2 cellular contexts compared by ENCODE assay signal in genomic region chr4:168487821-168488162, GRCh38.
TF ChIP-seq lines count a peak whose summit lies in the region.

No MANE protein-coding gene starts in this region.

TF ChIP-seq in liver, 16 proteins besides CTCF, POLR2A, EP300 and RAD21:
- TF ChIP-seq JUND (IDR thresholded peaks at IDR 0.05) (peak in 1 of 2 donors; percentile 39), HNF4G (IDR thresholded peaks at IDR 0.05) (peak; percentile 67), RXRA (IDR thresholded peaks at IDR 0.05) (peak; percentile 48 to 70), TAF1 (conservative IDR thresholded peaks at IDR 0.05) (no peak), YY1 (IDR thresholded peaks at IDR 0.05) (no peak), MAX (IDR thresholded peaks at IDR 0.05) (no peak), HNF4A (conservative IDR thresholded peaks at IDR 0.05) (peak; percentile 74 to 82), FOXA1 (IDR thresholded peaks at IDR 0.05) (no peak), SP1 (IDR thresholded peaks at IDR 0.05) (no peak)
- TF ChIP-seq, protein P1, sequence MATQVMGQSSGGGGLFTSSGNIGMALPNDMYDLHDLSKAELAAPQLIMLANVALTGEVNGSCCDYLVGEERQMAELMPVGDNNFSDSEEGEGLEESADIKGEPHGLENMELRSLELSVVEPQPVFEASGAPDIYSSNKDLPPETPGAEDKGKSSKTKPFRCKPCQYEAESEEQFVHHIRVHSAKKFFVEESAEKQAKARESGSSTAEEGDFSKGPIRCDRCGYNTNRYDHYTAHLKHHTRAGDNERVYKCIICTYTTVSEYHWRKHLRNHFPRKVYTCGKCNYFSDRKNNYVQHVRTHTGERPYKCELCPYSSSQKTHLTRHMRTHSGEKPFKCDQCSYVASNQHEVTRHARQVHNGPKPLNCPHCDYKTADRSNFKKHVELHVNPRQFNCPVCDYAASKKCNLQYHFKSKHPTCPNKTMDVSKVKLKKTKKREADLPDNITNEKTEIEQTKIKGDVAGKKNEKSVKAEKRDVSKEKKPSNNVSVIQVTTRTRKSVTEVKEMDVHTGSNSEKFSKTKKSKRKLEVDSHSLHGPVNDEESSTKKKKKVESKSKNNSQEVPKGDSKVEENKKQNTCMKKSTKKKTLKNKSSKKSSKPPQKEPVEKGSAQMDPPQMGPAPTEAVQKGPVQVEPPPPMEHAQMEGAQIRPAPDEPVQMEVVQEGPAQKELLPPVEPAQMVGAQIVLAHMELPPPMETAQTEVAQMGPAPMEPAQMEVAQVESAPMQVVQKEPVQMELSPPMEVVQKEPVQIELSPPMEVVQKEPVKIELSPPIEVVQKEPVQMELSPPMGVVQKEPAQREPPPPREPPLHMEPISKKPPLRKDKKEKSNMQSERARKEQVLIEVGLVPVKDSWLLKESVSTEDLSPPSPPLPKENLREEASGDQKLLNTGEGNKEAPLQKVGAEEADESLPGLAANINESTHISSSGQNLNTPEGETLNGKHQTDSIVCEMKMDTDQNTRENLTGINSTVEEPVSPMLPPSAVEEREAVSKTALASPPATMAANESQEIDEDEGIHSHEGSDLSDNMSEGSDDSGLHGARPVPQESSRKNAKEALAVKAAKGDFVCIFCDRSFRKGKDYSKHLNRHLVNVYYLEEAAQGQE (IDR thresholded peaks at IDR 0.05) = no peak

TF ChIP-seq in HepG2, 621 proteins besides CTCF, POLR2A, EP300 and RAD21:
- TF ChIP-seq ZFY (CRISPR knock-in tag; IDR thresholded peaks at IDR 0.05) (no peak), ZNF747 (CRISPR knock-in tag; IDR thresholded peaks at IDR 0.05; ENCODE audit: borderline replicate concordance) (no peak), DRAP1 (CRISPR knock-in tag; IDR thresholded peaks at IDR 0.05) (no peak), FOSL1 (CRISPR knock-in tag; IDR thresholded peaks at IDR 0.05; ENCODE audit: borderline replicate concordance) (no peak), ADNP (CRISPR knock-in tag; IDR thresholded peaks at IDR 0.05) (no peak), TCF7 (IDR thresholded peaks at IDR 0.05; ENCODE audit: low read depth) (no peak), KAT7 (CRISPR knock-in tag; IDR thresholded peaks at IDR 0.05; ENCODE audit: borderline replicate concordance) (no peak), NR1H2 (CRISPR knock-in tag; IDR thresholded peaks at IDR 0.05; ENCODE audit: borderline replicate concordance, low read depth) (no peak), ZNF549 (CRISPR knock-in tag; IDR thresholded peaks at IDR 0.05) (no peak), BRCA1 (CRISPR knock-in tag; IDR thresholded peaks at IDR 0.05) (no peak), ZNF432 (CRISPR knock-in tag; IDR thresholded peaks at IDR 0.05; ENCODE audit: borderline replicate concordance) (no peak), ZNF724P (CRISPR knock-in tag; IDR thresholded peaks at IDR 0.05; ENCODE audit: borderline replicate concordance) (no peak)
